ENCODE assay signal across 8 cellular contexts in genomic region chr2:101770672-101771071, GRCh38.
DNase-seq lines count a peak whose midpoint lies in the region; ATAC-seq, FAIRE-seq and TF ChIP-seq lines count a peak whose summit lies in the region.

No MANE protein-coding gene starts in this region.

- no peak for TF ChIP-seq POLR2A in testis (IDR thresholded peaks at IDR 0.05)

- no peak overlapping the region for H3K27ac Mint-ChIP-seq in stimulated activated naive B cell treated with anti-CD40 and anti-IgM and Interleukin-4, amounts not matched to agents 10 μg/mL and 1 μg/mL and 100 μg/mL, for 72 hours

- H3K4me1 Mint-ChIP-seq in stimulated activated naive B cell treated with anti-CD40 and anti-IgM and Interleukin-4, amounts not matched to agents 10 μg/mL and 1 μg/mL and 100 μg/mL, for 72 hours, result peaks cover 57 to 91% of the 10 kb centered on the region in 2 donors

- H3K4me1 ChIP-seq in RWPE2 (ENCODE audit: insufficient read depth, poor library complexity, severe bottlenecking) (peaks cover 53% of the 10 kb centered on the region), testis (peaks cover 22% of the 10 kb centered on the region)

- DNase-seq in D721Med (ENCODE audit: insufficient read length, low spot score), result no peak
- peak; percentile 14 for DNase-seq in KG1 (lab: John Stamatoyannopoulos, UW)
- DNase-seq in RWPE2 (ENCODE audit: low spot score), result no peak
- peak; percentile 48 for DNase-seq in fibroblast of the aortic adventitia (ENCODE audit: low read depth)
- no peak for DNase-seq in stimulated activated naive B cell treated with anti-CD40 and anti-IgM and Interleukin-4, amounts not matched to agents 10 μg/mL and 1 μg/mL and 100 μg/mL, for 72 hours
- DNase-seq in testis, result no peak
- DNase-seq in activated T-cell treated with anti-CD3 and anti-CD28 coated beads, Interleukin-2, amount 50 U/mL, for 1 hour, result no peak

- WGBS in testis, 2 donors, result 82 to 86% methylated on average over 2 of the region's 2 CpGs

- H3K27ac ChIP-seq in RWPE2 (ENCODE audit: poor library complexity, severe bottlenecking) (peak overlapping the region; percentile 29), testis (no peak overlapping the region)

- intact Hi-C loops in testis (cut with DNase I; ENCODE audit: low total_unique reads), result no loop called here

- peaks cover 4 to 7% of the 10 kb centered on the region in 2 donors for H3K36me3 Mint-ChIP-seq in stimulated activated naive B cell treated with anti-CD40 and anti-IgM and Interleukin-4, amounts not matched to agents 10 μg/mL and 1 μg/mL and 100 μg/mL, for 72 hours

- H3K9me3 ChIP-seq in RWPE2 (ENCODE audit: severe bottlenecking), result no peaks in the 10 kb centered on the region
- no peaks in the 10 kb centered on the region for H3K9me3 ChIP-seq in testis

- no peak for FAIRE-seq in D721Med (lab: Jason Lieb, UNC)

- H3K27me3 Mint-ChIP-seq in stimulated activated naive B cell treated with anti-CD40 and anti-IgM and Interleukin-4, amounts not matched to agents 10 μg/mL and 1 μg/mL and 100 μg/mL, for 72 hours, result no peaks in the 10 kb centered on the region

- H3K4me3 ChIP-seq in RWPE2 (ENCODE audit: severe bottlenecking) (no peak overlapping the region), fibroblast of the aortic adventitia (ENCODE audit: low read depth, low read length) (no peak overlapping the region), testis (no peak overlapping the region)

- peak; percentile 77 for ATAC-seq in GM19351 (IDR thresholded peaks at IDR 0.05; ENCODE audit: unreplicated experiment)
- peak; percentile 36 for ATAC-seq in RWPE2 (ENCODE audit: low read depth)
- ATAC-seq in stimulated activated naive B cell treated with anti-CD40 and anti-IgM and Interleukin-4, amounts not matched to agents 10 μg/mL and 1 μg/mL and 100 μg/mL, for 72 hours (replicated peaks), result peak; percentile 66 to 76

- no peaks in the 10 kb centered on the region for H3K36me3 ChIP-seq in RWPE2 (ENCODE audit: low read depth)
- H3K36me3 ChIP-seq in testis (ENCODE audit: low read depth, missing control alignments), result no peaks in the 10 kb centered on the region

- H3K27me3 ChIP-seq in RWPE2 (ENCODE audit: insufficient read depth, poor library complexity, severe bottlenecking), result no peaks in the 10 kb centered on the region
- H3K27me3 ChIP-seq in testis, result no peaks in the 10 kb centered on the region

- TF ChIP-seq CTCF in D721Med (IDR thresholded peaks at IDR 0.05; ENCODE audit: insufficient read depth, missing control alignments) (peak; percentile 43), RWPE2 (IDR thresholded peaks at IDR 0.05; ENCODE audit: poor library complexity, severe bottlenecking) (peak; percentile 53), fibroblast of the aortic adventitia (IDR thresholded peaks at IDR 0.05; ENCODE audit: insufficient read depth, low read length) (no peak), testis (IDR thresholded peaks at IDR 0.05) (no peak)

- H3K9me3 Mint-ChIP-seq in stimulated activated naive B cell treated with anti-CD40 and anti-IgM and Interleukin-4, amounts not matched to agents 10 μg/mL and 1 μg/mL and 100 μg/mL, for 72 hours, result no peaks in the 10 kb centered on the region

- H3K4me3 Mint-ChIP-seq in stimulated activated naive B cell treated with anti-CD40 and anti-IgM and Interleukin-4, amounts not matched to agents 10 μg/mL and 1 μg/mL and 100 μg/mL, for 72 hours, result no peak overlapping the region

Comparison
In these comparisons a context has a peak if more than half of its experiments do, and no peak if none do; other contexts are left out.
1. DNase-seq: peak in KG1 (single experiment) and fibroblast of the aortic adventitia (single experiment); none in D721Med (single experiment), RWPE2 (single experiment), stimulated activated naive B cell treated with anti-CD40 and anti-IgM and Interleukin-4, amounts not matched to agents 10 μg/mL and 1 μg/mL and 100 μg/mL, for 72 hours (single experiment), testis (single experiment) and activated T-cell treated with anti-CD3 and anti-CD28 coated beads, Interleukin-2, amount 50 U/mL, for 1 hour (single experiment).
2. CTCF ChIP-seq: peak in D721Med (single experiment) and RWPE2 (single experiment); none in fibroblast of the aortic adventitia (single experiment) and testis (0 of 3).
3. Peak in every context shown above with its lines, with median percentiles within 50 percentile points of each other: ATAC-seq.